ENCODE assay signal across 1 cellular context in genomic region chr4:183729430-183730328, GRCh38.
TF ChIP-seq lines count a peak whose summit lies in the region.

No MANE protein-coding gene starts in this region.

TF ChIP-seq in WTC11, 78 proteins besides CTCF, POLR2A, EP300 and RAD21 (continued from another document):
- TF ChIP-seq, protein P1, sequence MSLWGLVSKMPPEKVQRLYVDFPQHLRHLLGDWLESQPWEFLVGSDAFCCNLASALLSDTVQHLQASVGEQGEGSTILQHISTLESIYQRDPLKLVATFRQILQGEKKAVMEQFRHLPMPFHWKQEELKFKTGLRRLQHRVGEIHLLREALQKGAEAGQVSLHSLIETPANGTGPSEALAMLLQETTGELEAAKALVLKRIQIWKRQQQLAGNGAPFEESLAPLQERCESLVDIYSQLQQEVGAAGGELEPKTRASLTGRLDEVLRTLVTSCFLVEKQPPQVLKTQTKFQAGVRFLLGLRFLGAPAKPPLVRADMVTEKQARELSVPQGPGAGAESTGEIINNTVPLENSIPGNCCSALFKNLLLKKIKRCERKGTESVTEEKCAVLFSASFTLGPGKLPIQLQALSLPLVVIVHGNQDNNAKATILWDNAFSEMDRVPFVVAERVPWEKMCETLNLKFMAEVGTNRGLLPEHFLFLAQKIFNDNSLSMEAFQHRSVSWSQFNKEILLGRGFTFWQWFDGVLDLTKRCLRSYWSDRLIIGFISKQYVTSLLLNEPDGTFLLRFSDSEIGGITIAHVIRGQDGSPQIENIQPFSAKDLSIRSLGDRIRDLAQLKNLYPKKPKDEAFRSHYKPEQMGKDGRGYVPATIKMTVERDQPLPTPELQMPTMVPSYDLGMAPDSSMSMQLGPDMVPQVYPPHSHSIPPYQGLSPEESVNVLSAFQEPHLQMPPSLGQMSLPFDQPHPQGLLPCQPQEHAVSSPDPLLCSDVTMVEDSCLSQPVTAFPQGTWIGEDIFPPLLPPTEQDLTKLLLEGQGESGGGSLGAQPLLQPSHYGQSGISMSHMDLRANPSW (CRISPR knock-in tag; conservative IDR thresholded peaks at IDR 0.05; ENCODE audit: low read depth): no peak
- TF ChIP-seq E2F1 (CRISPR knock-in tag; IDR thresholded peaks at IDR 0.05) (no peak), MLX (CRISPR knock-in tag; IDR thresholded peaks at IDR 0.05) (no peak), CREB1 (CRISPR knock-in tag; IDR thresholded peaks at IDR 0.05) (no peak), IRF1 (CRISPR knock-in tag; IDR thresholded peaks at IDR 0.05) (no peak), TP53 (CRISPR knock-in tag; IDR thresholded peaks at IDR 0.05) (no peak), CBFB (CRISPR knock-in tag; IDR thresholded peaks at IDR 0.05; ENCODE audit: low read depth) (no peak), ELF4 (CRISPR knock-in tag; IDR thresholded peaks at IDR 0.05; ENCODE audit: low read depth) (no peak), SP1 (CRISPR knock-in tag; conservative IDR thresholded peaks at IDR 0.05) (no peak), ZNF317 (CRISPR knock-in tag; IDR thresholded peaks at IDR 0.05; ENCODE audit: borderline replicate concordance, low read depth) (no peak), HMGA2 (CRISPR knock-in tag; IDR thresholded peaks at IDR 0.05) (no peak)
- TF ChIP-seq, protein P2, sequence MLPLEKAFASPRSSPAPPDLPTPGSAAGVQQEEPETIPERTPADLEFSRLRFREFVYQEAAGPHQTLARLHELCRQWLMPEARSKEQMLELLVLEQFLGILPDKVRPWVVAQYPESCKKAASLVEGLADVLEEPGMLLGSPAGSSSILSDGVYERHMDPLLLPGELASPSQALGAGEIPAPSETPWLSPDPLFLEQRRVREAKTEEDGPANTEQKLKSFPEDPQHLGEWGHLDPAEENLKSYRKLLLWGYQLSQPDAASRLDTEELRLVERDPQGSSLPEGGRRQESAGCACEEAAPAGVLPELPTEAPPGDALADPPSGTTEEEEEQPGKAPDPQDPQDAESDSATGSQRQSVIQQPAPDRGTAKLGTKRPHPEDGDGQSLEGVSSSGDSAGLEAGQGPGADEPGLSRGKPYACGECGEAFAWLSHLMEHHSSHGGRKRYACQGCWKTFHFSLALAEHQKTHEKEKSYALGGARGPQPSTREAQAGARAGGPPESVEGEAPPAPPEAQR (CRISPR knock-in tag; IDR thresholded peaks at IDR 0.05): no peak
